Comparison of ENCODE assay signal across 2 cellular contexts in genomic region chr5:19690978-19691377, GRCh38.
TF ChIP-seq lines count a peak whose summit lies in the region.

No MANE protein-coding gene starts in this region.

TF ChIP-seq in GM23338, 12 proteins besides CTCF, POLR2A, EP300 and RAD21:
- 0 out of 2 replicates have a peak, but pooled peaks have one; percentile 14 for TF ChIP-seq NANOG (IDR thresholded peaks at IDR 0.05; ENCODE audit: borderline replicate concordance)
- no peak for TF ChIP-seq STAT1 (IDR thresholded peaks at IDR 0.05; ENCODE audit: unreplicated experiment)
- TF ChIP-seq ZNF114 (CRISPR knock-in tag; IDR thresholded peaks at IDR 0.05), result no peak

TF ChIP-seq in H1, 55 proteins besides CTCF, POLR2A, EP300 and RAD21:
- TF ChIP-seq ZNF274 (IDR thresholded peaks at IDR 0.05; ENCODE audit: borderline replicate concordance, extremely low read depth, low read length) (no peak), TEAD4 (IDR thresholded peaks at IDR 0.05; ENCODE audit: low read depth, low read length) (peak; percentile 81)
